In the genomic region with DNA sequence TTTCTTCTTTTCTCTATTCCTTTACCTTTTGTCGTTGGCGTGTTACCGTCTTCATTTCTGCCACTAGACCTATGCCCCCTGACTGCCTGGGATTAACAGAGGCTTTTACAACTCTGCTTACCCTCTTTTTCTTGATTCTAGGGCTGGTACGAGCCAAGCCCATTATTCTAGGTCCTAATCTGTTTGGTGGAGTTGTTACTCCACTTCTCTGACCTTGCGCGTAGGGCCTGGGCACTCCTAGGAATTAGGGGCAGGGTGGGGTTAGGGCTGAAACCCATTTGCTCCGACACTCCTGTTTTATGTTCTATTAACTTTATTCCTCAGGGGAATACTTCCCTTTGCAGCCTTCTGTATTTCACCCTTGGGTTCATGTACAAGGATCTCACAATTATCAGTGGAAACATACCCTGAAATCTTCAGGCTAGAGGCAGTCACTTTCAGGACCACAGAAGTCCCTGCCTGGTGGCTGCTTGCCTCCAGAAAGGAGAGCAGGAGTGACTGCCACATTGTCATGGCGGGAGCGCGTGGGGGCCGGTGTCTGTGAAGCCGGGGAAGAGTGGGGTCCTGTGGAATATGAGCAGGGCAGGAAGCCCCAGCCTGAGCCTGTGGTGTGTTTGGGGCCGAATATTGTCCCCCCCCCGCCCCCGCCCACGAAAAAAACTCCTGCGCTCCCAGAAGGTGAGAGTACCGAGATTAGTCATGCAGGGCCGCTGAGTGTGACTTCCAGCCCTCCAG, we compare ENCODE assay signal across 8 cellular contexts. TPM values are rescaled to one million over a fixed set of nuclear protein-coding genes. Genes with fewer than 3 reads are reported as not detected.
DNase-seq lines count a peak whose midpoint lies in the region; ATAC-seq, FAIRE-seq and TF ChIP-seq lines count a peak whose summit lies in the region.

No MANE protein-coding gene starts in this region.

- ATAC-seq in GM21423 (IDR thresholded peaks at IDR 0.05; ENCODE audit: unreplicated experiment) (peak; percentile 4), HG03159 (IDR thresholded peaks at IDR 0.05; ENCODE audit: unreplicated experiment) (no peak)

- H3K36me3 Mint-ChIP-seq in glutamatergic neuron (ENCODE audit: unreplicated experiment), result no peaks in the 10 kb centered on the region

- H3K9me3 Mint-ChIP-seq in glutamatergic neuron (ENCODE audit: unreplicated experiment), result no peaks in the 10 kb centered on the region

- peak overlapping the region; percentile 68 for H3K4me3 ChIP-seq in rectal smooth muscle tissue (ENCODE audit: low read length)

- H3K4me3 Mint-ChIP-seq in glutamatergic neuron (ENCODE audit: unreplicated experiment), result peak overlapping the region; percentile 84

- peak; percentile 55 for DNase-seq in RWPE1 (ENCODE audit: low spot score)
- peak; percentile 23 for DNase-seq in glutamatergic neuron
- no peak for DNase-seq in urothelium cell line (ENCODE audit: low spot score)
- no peak for DNase-seq in inferior parietal cortex (ENCODE audit: extremely low spot score)
- DNase-seq in stimulated activated naive CD4-positive, alpha-beta T cell (lab: John Stamatoyannopoulos, UW), result no peak

- POLR2A ChIA-PET in RWPE1 (lab: Yijun Ruan, JAX; ENCODE audit: low non-redundant PET), result interaction anchor here (0.5 to 1.1 kb wide), 2 partner anchors 21 to 82 kb away, joined by 3 to 4 read pairs; no protein-coding TSS in a partner anchor

- TF ChIP-seq CTCF in RWPE1 (conservative IDR thresholded peaks at IDR 0.05; ENCODE audit: low read depth) (no peak), glutamatergic neuron (IDR thresholded peaks at IDR 0.05; ENCODE audit: partially characterized antibody, unreplicated experiment) (no peak)

- no peaks in the 10 kb centered on the region for H3K27me3 ChIP-seq in rectal smooth muscle tissue (ENCODE audit: control insufficient read depth, insufficient read depth, low read length)

- H3K36me3 ChIP-seq in rectal smooth muscle tissue (ENCODE audit: control insufficient read depth, insufficient read depth, low read length), result no peaks in the 10 kb centered on the region

- no peaks in the 10 kb centered on the region for H3K4me1 Mint-ChIP-seq in glutamatergic neuron (ENCODE audit: low read depth, unreplicated experiment)

- no peak overlapping the region for H3K27ac Mint-ChIP-seq in glutamatergic neuron (ENCODE audit: unreplicated experiment)

- CTCF ChIA-PET in RWPE1 (lab: Yijun Ruan, JAX), result interaction anchor here (0.6 to 1.3 kb wide), 2 partner anchors 80 to 193 kb away, joined by 3 to 6 read pairs; no protein-coding TSS in a partner anchor

- peaks cover 3% of the 10 kb centered on the region for H3K4me1 ChIP-seq in rectal smooth muscle tissue (ENCODE audit: control insufficient read depth, insufficient read depth, low read length)

- H3K27ac ChIP-seq in RWPE1 (peak overlapping the region; percentile 74), rectal smooth muscle tissue (ENCODE audit: low read depth, low read length) (no peak overlapping the region)

- no peak for FAIRE-seq in urothelium cell line (lab: Jason Lieb, UNC)

- no peak overlapping the region for H3K9ac ChIP-seq in rectal smooth muscle tissue (ENCODE audit: low read length)

- H3K27me3 Mint-ChIP-seq in glutamatergic neuron (ENCODE audit: unreplicated experiment), result peaks cover 12% of the 10 kb centered on the region

RNA-seq across cellular contexts. Expression of gene SLC37A2, which starts 0.7 kb away (rescaled TPM):
- 0.74 TPM for total RNA-seq in glutamatergic neuron (ENCODE audit: unreplicated experiment)

RNA-seq across cellular contexts. Expression of gene TMEM218, which starts 49.1 kb away (rescaled TPM):
- total RNA-seq in glutamatergic neuron (ENCODE audit: unreplicated experiment), result 15.8 TPM

Comparison
In these comparisons a context has a peak if more than half of its experiments do, and no peak if none do; other contexts are left out.
1. DNase-seq: peak in RWPE1 (single experiment) and glutamatergic neuron (single experiment); none in urothelium cell line (single experiment), inferior parietal cortex (single experiment) and stimulated activated naive CD4-positive, alpha-beta T cell (0 of 6).